In genomic region chr1:169340882-169341281, GRCh38 we compare ENCODE assay signal across 23 cellular contexts. TPM values are rescaled to one million over a fixed set of nuclear protein-coding genes. Genes with fewer than 3 reads are reported as not detected.
DNase-seq lines count a peak whose midpoint lies in the region; ATAC-seq and TF ChIP-seq lines count a peak whose summit lies in the region.
"Had no signal": no experiment of that assay in that cellular context is flagged by ENCODE, and none has a peak within 500 bp of the region (broad histone marks: within the 10 kb centered on the region; RNA-seq: fewer than 3 reads in every experiment).

No MANE protein-coding gene starts in this region.

- H3K79me1 ChIP-seq in trophoblast cell (ENCODE audit: low read length) = no peaks in the 10 kb centered on the region

- ATAC-seq in GM23338 (peak; percentile 59), GM18502 (IDR thresholded peaks at IDR 0.05; ENCODE audit: poor library complexity, unreplicated experiment) (no peak)
- ATAC-seq: Right ventricle myocardium inferior, SK-N-SH treated with all-trans-retinoic acid at 6 μM for 48 hours had no signal

- 0 out of 2 replicates have a peak, but pooled peaks cover 3% of the 10 kb centered on the region for H3K4me1 ChIP-seq in GM23338 (ENCODE audit: insufficient read depth)
- H3K4me1 ChIP-seq in trophoblast cell (ENCODE audit: control insufficient read depth in 1 of 2, insufficient read depth in 2 of 2, low read length in 2 of 2) = peaks cover 2 to 3% of the 10 kb centered on the region in 2 experiments
- peaks cover 3% of the 10 kb centered on the region for H3K4me1 ChIP-seq in ovary (ENCODE audit: insufficient read depth)
- H3K4me1 ChIP-seq: BLaER1, SJCRH30 had no signal

- no peak for TF ChIP-seq POLR2A in ovary (IDR thresholded peaks at IDR 0.05)

- H3K36me3 ChIP-seq in GM23338 (ENCODE audit: insufficient read depth) (0 out of 2 replicates have a peak, but pooled peaks cover 5% of the 10 kb centered on the region), trophoblast cell (ENCODE audit: control insufficient read depth in 1 of 2, insufficient read depth in 2 of 2, low read length in 2 of 2) (peaks cover 0 to 3% of the 10 kb centered on the region in 2 experiments), ovary (no peaks in the 10 kb centered on the region)
- H3K36me3 ChIP-seq: SJCRH30 had no signal

- no peaks in the 10 kb centered on the region for H4K20me1 ChIP-seq in GM23338 (replicated peaks; ENCODE audit: insufficient read depth)
- H4K20me1 ChIP-seq: BLaER1 had no signal

- no peak overlapping the region for H3K23ac ChIP-seq in trophoblast cell (ENCODE audit: low read length)

- no peak overlapping the region for H3K4me2 ChIP-seq in GM23338
- H3K4me2 ChIP-seq in trophoblast cell (ENCODE audit: low read length) = no peak overlapping the region
- H3K4me2 ChIP-seq: BLaER1, PC-9 had no signal

- TF ChIP-seq EP300 in ovary (IDR thresholded peaks at IDR 0.05) = no peak

- WGBS in trophoblast cell (ENCODE audit: extremely low coverage, insufficient coverage, insufficient read length) = no CpG with 5 or more reads among the region's 5 CpGs
- WGBS in ovary, 3 donors = 94 to 99% (median 97%) methylated on average over 5 of the region's 5 CpGs

- intact Hi-C loops in ovary (cut with DNase I) = loop anchor here in 1 of 4 donors (10.0 kb wide), 1 partner anchor 736 kb away; no protein-coding TSS in a partner anchor

- TF ChIP-seq CTCF in GM23338 (conservative IDR thresholded peaks at IDR 0.05; ENCODE audit: low read depth in 2 of 2) (no peak), fibroblast of the aortic adventitia (IDR thresholded peaks at IDR 0.05; ENCODE audit: insufficient read depth, low read length) (no peak), ovary (IDR thresholded peaks at IDR 0.05) (no peak)

- no peak overlapping the region for H3K18ac ChIP-seq in trophoblast cell (ENCODE audit: low read length)

- no peak overlapping the region for H2BK5ac ChIP-seq in trophoblast cell (ENCODE audit: low read depth, low read length, poor library complexity)

- H3K9me3 Mint-ChIP-seq in GM23338 = peaks cover 15% of the 10 kb centered on the region

- DNase-seq in GM23338 (ENCODE audit: low spot score) (peak; percentile 61), M059J (ENCODE audit: low read depth) (peak; percentile 18), fibroblast of the aortic adventitia (ENCODE audit: low read depth) (peak; percentile 18), trophoblast cell (no peak), ovary (no peak)
- DNase-seq in activated naive CD4-positive, alpha-beta T cell treated with Interleukin-2 at 50 U/mL for 16 hours = no peak
- DNase-seq: CD4-positive, CD25-positive, alpha-beta regulatory T cell; DMS153; DND-41; GM23248; IMR-90; KG1; MM.1S; NCI-H2029; NCI-H446; NCI-H524 treated with DMSO at 0.1 percent for 48 hours; NCI-H774; PC-9; SJCRH30 had no signal

- peaks cover 2% of the 10 kb centered on the region for H3K27me3 Mint-ChIP-seq in GM23338 (ENCODE audit: insufficient read depth, low read depth, poor library complexity)
- H3K27me3 Mint-ChIP-seq: CD4-positive, CD25-positive, alpha-beta regulatory T cell had no signal

- peak overlapping the region; percentile 25 for H4K91ac ChIP-seq in trophoblast cell (ENCODE audit: low read depth, low read length)

- H3K27ac Mint-ChIP-seq in GM23338 = no peak overlapping the region; the same call in 1 of the 2 replicates

- no peaks in the 10 kb centered on the region for H3F3A ChIP-seq in GM23338 (replicated peaks; ENCODE audit: low read depth)

- H2AK5ac ChIP-seq in trophoblast cell (ENCODE audit: low read length) = peak overlapping the region; percentile 72

- H2AFZ ChIP-seq in GM23338 = no peak overlapping the region
- peak overlapping the region; percentile 13 for H2AFZ ChIP-seq in trophoblast cell (ENCODE audit: insufficient read depth, low read length, poor library complexity)
- H2AFZ ChIP-seq: GM23248, PC-9 had no signal

- no peak overlapping the region for H3K4me3 Mint-ChIP-seq in GM23338
- H3K4me3 Mint-ChIP-seq: CD4-positive, CD25-positive, alpha-beta regulatory T cell had no signal

- no peaks in the 10 kb centered on the region for H3K79me2 ChIP-seq in GM23338 (replicated peaks; ENCODE audit: insufficient read depth)
- no peaks in the 10 kb centered on the region for H3K79me2 ChIP-seq in trophoblast cell (ENCODE audit: control insufficient read depth, insufficient read depth, low read length, poor library complexity)

- peaks cover 9% of the 10 kb centered on the region for H3K4me1 Mint-ChIP-seq in GM23338

- no peak overlapping the region for H3K4ac ChIP-seq in trophoblast cell (ENCODE audit: low read depth, low read length)

- H3K9me3 ChIP-seq in trophoblast cell (ENCODE audit: insufficient read depth, low read depth, low read length) (peaks cover 4% of the 10 kb centered on the region), ovary (no peaks in the 10 kb centered on the region)
- H3K9me3 ChIP-seq: SJCRH30 had no signal

- no peak overlapping the region for H3K4me3 ChIP-seq in GM23338
- H3K4me3 ChIP-seq in fibroblast of the aortic adventitia (ENCODE audit: low read depth, low read length) = no peak overlapping the region
- no peak overlapping the region for H3K4me3 ChIP-seq in trophoblast cell (ENCODE audit: low read depth, low read length)
- H3K4me3 ChIP-seq in ovary = no peak overlapping the region
- H3K4me3 ChIP-seq: BLaER1, GM23248, PC-9, SJCRH30 had no signal

- no peak overlapping the region for H4K12ac ChIP-seq in trophoblast cell (ENCODE audit: low read depth, low read length)

- H2BK12ac ChIP-seq in trophoblast cell (ENCODE audit: low read length) = no peak overlapping the region

- H2BK120ac ChIP-seq in trophoblast cell (ENCODE audit: insufficient read depth, low read length, poor library complexity) = no peak overlapping the region

- no peak overlapping the region for H3K27ac ChIP-seq in GM23338 (ENCODE audit: low read depth)
- H3K27ac ChIP-seq in trophoblast cell (ENCODE audit: low read depth, low read length) = no peak overlapping the region
- no peak overlapping the region for H3K27ac ChIP-seq in ovary
- H3K27ac ChIP-seq: BLaER1, GM23248, PC-9, SJCRH30 had no signal

- H3K27me3 ChIP-seq in GM23338 (ENCODE audit: insufficient read depth) = no peaks in the 10 kb centered on the region
- no peaks in the 10 kb centered on the region for H3K27me3 ChIP-seq in trophoblast cell (ENCODE audit: insufficient read depth, low read length)
- no peaks in the 10 kb centered on the region for H3K27me3 ChIP-seq in ovary
- H3K27me3 ChIP-seq: BLaER1, SJCRH30 had no signal

- peaks cover 31% of the 10 kb centered on the region for H3K36me3 Mint-ChIP-seq in GM23338 (ENCODE audit: low read depth)

- H4K8ac ChIP-seq in trophoblast cell (ENCODE audit: low read depth, low read length) = no peak overlapping the region

- H3K9ac ChIP-seq in trophoblast cell (ENCODE audit: low read length) = no peak overlapping the region
- H3K9ac ChIP-seq: BLaER1, GM23248 had no signal

- no peak overlapping the region for H3K14ac ChIP-seq in trophoblast cell (ENCODE audit: low read length)

- peaks cover 8% of the 10 kb centered on the region; the same call in 1 of the 2 replicates for H3K9me2 ChIP-seq in GM23338 (ENCODE audit: insufficient read depth)

TF ChIP-seq in GM23338, 12 proteins besides CTCF, POLR2A, EP300 and RAD21:
- no peak for TF ChIP-seq ZNF331 (CRISPR knock-in tag; IDR thresholded peaks at IDR 0.05; ENCODE audit: low read depth)
- no peak for TF ChIP-seq NANOG (IDR thresholded peaks at IDR 0.05; ENCODE audit: borderline replicate concordance)
- no peak for TF ChIP-seq ETS1 (IDR thresholded peaks at IDR 0.05)

RNA-seq across cellular contexts. Expression of gene NME7, which starts 26.7 kb away (rescaled TPM):
- 12.9 and 39.1 TPM in 2 replicates for total RNA-seq in GM23338 (2014; rRNA removed; shearing (Covaris generic))
- polyA plus RNA-seq in GM23338 (2016; fragmentation: Nextera tagmentation; extraction: Ambion mirVana) = 48.5 and 65.2 TPM in 2 replicates
- 93.6 and 104 TPM in 2 replicates for total RNA-seq in M059J (2014; rRNA removed; shearing (Covaris generic))
- total RNA-seq in fibroblast of the aortic adventitia (ENCODE audit: low replicate concordance) = 36.0 and 61.6 TPM in 2 replicates
- polyA plus RNA-seq in trophoblast cell (2013) = 27.1 and 30.6 TPM in 2 replicates
- 10 to 100 TPM; 14.2 to 28.0 (median 18.4) TPM for total RNA-seq in ovary
- 10 to 100 TPM; 14.3 to 30.0 TPM for polyA plus RNA-seq in ovary

RNA-seq across cellular contexts. Expression of gene BLZF1, which starts 27.1 kb away (rescaled TPM):
- total RNA-seq in GM23338 (2014; rRNA removed; shearing (Covaris generic)) = 12.4 and 14.5 TPM in 2 replicates
- 6.3 and 9.5 TPM in 2 replicates for polyA plus RNA-seq in GM23338 (2016; fragmentation: Nextera tagmentation; extraction: Ambion mirVana)
- 58.4 and 58.8 TPM in 2 replicates for total RNA-seq in M059J (2014; rRNA removed; shearing (Covaris generic))
- total RNA-seq in fibroblast of the aortic adventitia (ENCODE audit: low replicate concordance) = 44.9 and 56.7 TPM in 2 replicates
- polyA plus RNA-seq in trophoblast cell (2013) = 13.2 TPM in 2 replicates
- 10 to 100 TPM; 11.7 to 28.8 (median 19.7) TPM for total RNA-seq in ovary
- polyA plus RNA-seq in ovary = 10 to 100 TPM in 1 of 2 donors, 1 to 10 TPM in 1; 9.2 to 13.8 TPM

Comparison
In these comparisons a context has a peak if more than half of its experiments do, and no peak if none do; other contexts are left out.
1. DNase-seq: peak in GM23338 (single experiment), M059J (single experiment) and fibroblast of the aortic adventitia (single experiment); none in trophoblast cell (0 of 2), ovary (0 of 5) and activated naive CD4-positive, alpha-beta T cell treated with Interleukin-2 at 50 U/mL for 16 hours (single experiment).